Comparison of ENCODE assay signal across 20 cellular contexts in genomic region chr16:66647866-66648265, GRCh38.
"Had no signal": no experiment of that assay in that cellular context is flagged by ENCODE, and none has a peak within 500 bp of the region (broad histone marks: within the 10 kb centered on the region; RNA-seq: fewer than 3 reads in every experiment).

No MANE protein-coding gene starts in this region.

- H3K9me3 ChIP-seq: esophagus muscularis mucosa, gastroesophageal sphincter, heart right ventricle, left lung, lower lobe of right lung, mucosa of descending colon had no signal

- H3K27ac ChIP-seq: coronary artery, dorsolateral prefrontal cortex, esophagus muscularis mucosa, foreskin keratinocyte, gastroesophageal sphincter, heart right ventricle, left lung, lower lobe of right lung had no signal

- H3K36me3 ChIP-seq: esophagus muscularis mucosa, gastroesophageal sphincter, heart right ventricle, left lung, lower lobe of right lung had no signal

- ATAC-seq: foreskin keratinocyte; gastroesophageal sphincter; heart right ventricle; left colon; left lung; left ventricle myocardium superior; lower lobe of right lung; mucosa of descending colon; naive thymus-derived CD4-positive, alpha-beta T cell had no signal

- H3K4me3 ChIP-seq: coronary artery, dorsolateral prefrontal cortex, esophagus muscularis mucosa, gastroesophageal sphincter, heart right ventricle, left lung, lower lobe of right lung, mucosa of descending colon had no signal

- H3K27me3 ChIP-seq: dorsolateral prefrontal cortex, esophagus muscularis mucosa, foreskin keratinocyte, gastroesophageal sphincter, heart right ventricle, left lung had no signal

- DNase-seq: dermis blood vessel endothelial cell; dorsolateral prefrontal cortex; effector CD4-positive, alpha-beta T cell; effector memory CD4-positive, alpha-beta T cell; foreskin keratinocyte; glutamatergic neuron; heart right ventricle; hippocampal formation; kidney; kidney glomerular epithelial cell; left colon; left lung; left ventricle myocardium superior; lower lobe of right lung; mesenchymal stem cell; mucosa of descending colon; naive thymus-derived CD4-positive, alpha-beta T cell had no signal
